10 cellular contexts compared by ENCODE assay signal in genomic region chr10:13439313-13439712, GRCh38.
DNase-seq lines count a peak whose midpoint lies in the region; ATAC-seq, FAIRE-seq and TF ChIP-seq lines count a peak whose summit lies in the region.
"Had no signal": no experiment of that assay in that cellular context is flagged by ENCODE, and none has a peak within 500 bp of the region (broad histone marks: within the 10 kb centered on the region; RNA-seq: fewer than 3 reads in every experiment).

No MANE protein-coding gene starts in this region.

- H2BK15ac ChIP-seq in H1 (ENCODE audit: low read length): peak overlapping the region; percentile 53; the same call in 1 of the 2 replicates

- H3K18ac ChIP-seq in H1 (ENCODE audit: extremely low read depth, low read length): 0 out of 2 replicates have a peak overlapping the region, but pooled peaks have one; percentile 6

- no peak overlapping the region for H2BK120ac ChIP-seq in H1 (replicated peaks; ENCODE audit: low read depth, low read length)

- H3K4me3 Mint-ChIP-seq in CD4-positive, alpha-beta memory T cell: peak overlapping the region in 7 of 8 donors; percentile 24 to 90 (median 72)

- H3K79me2 ChIP-seq in KMS-11 (ENCODE audit: insufficient read depth, low read depth): no peaks in the 10 kb centered on the region
- no peaks in the 10 kb centered on the region for H3K79me2 ChIP-seq in H1 (ENCODE audit: control insufficient read depth in 1 of 2, insufficient read depth in 2 of 2, low read length in 2 of 2)
- no peaks in the 10 kb centered on the region for H3K79me2 ChIP-seq in neural cell (replicated peaks; ENCODE audit: insufficient read depth, low read length)

- no peak overlapping the region for H3K14ac ChIP-seq in H1 (ENCODE audit: insufficient read length)

- peak overlapping the region in 1 of 7 donors; percentile 31 for H3K27ac Mint-ChIP-seq in CD4-positive, alpha-beta memory T cell

- no peaks in the 10 kb centered on the region for H3K36me3 ChIP-seq in CD4-positive, alpha-beta memory T cell (ENCODE audit: insufficient read depth, low read length)
- H3K36me3 ChIP-seq in KMS-11 (ENCODE audit: insufficient read depth) (no peaks in the 10 kb centered on the region), H1 (ENCODE audit: control insufficient read depth in 2 of 4, insufficient read depth in 4 of 4, low read length in 3 of 4) (no peaks in the 10 kb centered on the region), neural cell (ENCODE audit: insufficient read depth, low read length) (no peaks in the 10 kb centered on the region)
- H3K36me3 ChIP-seq: brain microvascular endothelial cell, upper lobe of left lung had no signal

- no peak overlapping the region for H3K9ac ChIP-seq in KMS-11
- no peak overlapping the region for H3K9ac ChIP-seq in H1 (replicated peaks in 1 of 4; ENCODE audit: extremely low read depth in 1 of 4, low read depth in 3 of 4, low read length in 3 of 4)
- H3K9ac ChIP-seq in neural cell (ENCODE audit: low read length): no peak overlapping the region

- H2BK5ac ChIP-seq in H1 (ENCODE audit: low read depth, low read length): peak overlapping the region; percentile 31; the same call in 1 of the 2 replicates

- H4K91ac ChIP-seq in H1 (replicated peaks; ENCODE audit: insufficient read length, low read length): no peak overlapping the region

- peaks cover 40 to 45% of the 10 kb centered on the region in 2 donors for H3K27me3 Mint-ChIP-seq in CD4-positive, alpha-beta memory T cell

- H3K4me2 ChIP-seq in KMS-11: peak overlapping the region; percentile 82
- H3K4me2 ChIP-seq in H1 (ENCODE audit: insufficient read depth in 1 of 2, low read depth in 2 of 2, low read length in 2 of 2): peak overlapping the region; percentile 83 to 96
- H3K4me2 ChIP-seq in neural cell (ENCODE audit: low read length): no peak overlapping the region

- H3K4me3 ChIP-seq in CD4-positive, alpha-beta memory T cell (ENCODE audit: low read length in 2 of 2): no peak overlapping the region
- H3K4me3 ChIP-seq in KMS-11 (IDR thresholded peaks at IDR 0.05; ENCODE audit: insufficient read depth, low read depth, low read length) (no peak overlapping the region), H1 (ENCODE audit: extremely low read depth in 1 of 4, insufficient read depth in 2 of 4, low read depth in 3 of 4, low read length in 4 of 4) (peak overlapping the region; percentile 33 to 61 (median 54); a peak in 7 of 8 replicates), neural cell (ENCODE audit: low read length) (peak overlapping the region; percentile 53)

- WGBS in H1 (ENCODE audit: extremely low coverage in 1 of 2, insufficient coverage in 1 of 2, insufficient read length in 1 of 2, insufficient replicate concordance in 2 of 2, low coverage in 1 of 2, low lambda C conversion rate in 2 of 2, missing lambda C conversion rate in 1 of 2), 2 experiments: 65% methylated on average over 6 of the region's 6 CpGs; no CpG with 5 or more reads in 1 of the 2 experiments

- no peak overlapping the region for H3K4ac ChIP-seq in H1 (replicated peaks; ENCODE audit: insufficient read length, low read depth, low read length)

- intact Hi-C loops in CD4-positive, alpha-beta memory T cell (cut with micrococcal nuclease): no loop called here

- no peak overlapping the region for H3K56ac ChIP-seq in H1 (replicated peaks; ENCODE audit: insufficient read length, low read depth, low read length)

- CTCF ChIA-PET in CD4-positive, alpha-beta memory T cell (lab: Charles Lee; ENCODE audit: partially characterized antibody): interaction anchor here (1.1 to 4.9 kb wide), 10 partner anchors 10 to 258 kb away, joined by 3 to 61 read pairs (median 6); no protein-coding TSS in a partner anchor
- CTCF ChIA-PET in H1 (lab: Charles Lee; ENCODE audit: partially characterized antibody): interaction anchor here (0.7 to 10.7 kb wide), 24 partner anchors 8 to 147 kb away, joined by 3 to 147 read pairs (median 7); partner anchors contain the start of gene PRPF18

- no peaks in the 10 kb centered on the region for H4K20me1 ChIP-seq in KMS-11 (ENCODE audit: insufficient read depth)
- no peaks in the 10 kb centered on the region for H4K20me1 ChIP-seq in H1 (replicated peaks in 1 of 2; ENCODE audit: control insufficient read depth in 1 of 2, insufficient read depth in 2 of 2, low read length in 2 of 2)
- H4K20me1 ChIP-seq in neural cell (ENCODE audit: insufficient read depth): no peaks in the 10 kb centered on the region

- H3K4me1 Mint-ChIP-seq in CD4-positive, alpha-beta memory T cell: peaks cover 8 to 13% (median 10%) of the 10 kb centered on the region in 4 donors

- peaks cover 15% of the 10 kb centered on the region for H3K4me1 ChIP-seq in CD4-positive, alpha-beta memory T cell (ENCODE audit: insufficient read depth, low read length)
- H3K4me1 ChIP-seq in KMS-11 (ENCODE audit: low read depth, poor library complexity, severe bottlenecking) (peaks cover 3% of the 10 kb centered on the region), H1 (replicated peaks in 1 of 4; ENCODE audit: control insufficient read depth in 3 of 4, insufficient read depth in 4 of 4, low read length in 3 of 4) (peaks cover 3 to 7% (median 5%) of the 10 kb centered on the region in 4 experiments; a peak in 6 of 7 replicates)

- TF ChIP-seq CTCF in KMS-11 (conservative IDR thresholded peaks at IDR 0.05; ENCODE audit: low read depth, low read length) (no peak), H1 (IDR thresholded peaks at IDR 0.05; ENCODE audit: control extremely low read depth in 1 of 3, insufficient read depth in 1 of 3, low read depth in 1 of 3, low read length in 3 of 3) (no peak), neural cell (IDR thresholded peaks at IDR 0.05; ENCODE audit: poor library complexity, severe bottlenecking) (no peak), GM20000 (IDR thresholded peaks at IDR 0.05; ENCODE audit: extremely low read depth, missing control alignments) (no peak)

- H2AFZ ChIP-seq in KMS-11 (ENCODE audit: low read depth) (peak overlapping the region; percentile 88), H1 (ENCODE audit: low read length) (peak overlapping the region; percentile 79; the same call in 1 of the 2 replicates), neural cell (ENCODE audit: low read depth, low read length) (no peak overlapping the region)

- no peak overlapping the region for H3K23ac ChIP-seq in H1 (ENCODE audit: insufficient read length)

- no peaks in the 10 kb centered on the region for H3F3A ChIP-seq in neural cell (ENCODE audit: insufficient read depth, low read length, poor library complexity, severe bottlenecking)

- TF ChIP-seq EP300 in H1 (IDR thresholded peaks at IDR 0.05; ENCODE audit: borderline replicate concordance in 1 of 2, low read depth in 2 of 2, low read length in 2 of 2): no peak
- TF ChIP-seq EP300 in neural cell (conservative IDR thresholded peaks at IDR 0.05; ENCODE audit: poor library complexity, severe bottlenecking): no peak

- TF ChIP-seq POLR2A in H1 (IDR thresholded peaks at IDR 0.05; ENCODE audit: control extremely low read depth in 1 of 2, low read depth in 2 of 2, low read length in 2 of 2): no peak

- no peak overlapping the region for H3K27ac ChIP-seq in CD4-positive, alpha-beta memory T cell (ENCODE audit: low read depth, low read length)
- H3K27ac ChIP-seq in KMS-11: no peak overlapping the region
- no peak overlapping the region for H3K27ac ChIP-seq in H1 (ENCODE audit: low read depth, low read length)
- H3K27ac ChIP-seq in neural cell (ENCODE audit: low read length): no peak overlapping the region
- H3K27ac ChIP-seq: brain microvascular endothelial cell, upper lobe of left lung had no signal

- no peak for DNase-seq in CD4-positive, alpha-beta memory T cell
- no peak for DNase-seq in H1 (ENCODE audit: low read depth in 1 of 2, low spot score in 2 of 2)
- no peak for DNase-seq in GM20000 (ENCODE audit: low spot score)
- DNase-seq in NCI-H69 (lab: John Stamatoyannopoulos, UW): no peak
- DNase-seq: brain microvascular endothelial cell; NK-92 treated with Interleukin-12 subunit alpha and Interleukin-12 subunit beta, amount 100 ng/mL, for 24 hours had no signal

- no peak overlapping the region; the same call in 1 of the 2 replicates for H2AK5ac ChIP-seq in H1 (ENCODE audit: low read depth, low read length)

- H4K8ac ChIP-seq in H1 (ENCODE audit: extremely low read depth, insufficient read depth, low read length): no peak overlapping the region

- no peak for TF ChIP-seq RAD21 in H1 (IDR thresholded peaks at IDR 0.05 in 1 of 2, conservative IDR thresholded peaks at IDR 0.05 in 1 of 2; ENCODE audit: low read depth in 2 of 2, low read length in 2 of 2)
- TF ChIP-seq RAD21 in neural cell (conservative IDR thresholded peaks at IDR 0.05): no peak

- peaks cover 30% of the 10 kb centered on the region for H3K27me3 ChIP-seq in CD4-positive, alpha-beta memory T cell (ENCODE audit: insufficient read depth, low read length)
- H3K27me3 ChIP-seq in KMS-11 (ENCODE audit: insufficient read depth, low read depth) (no peaks in the 10 kb centered on the region), H1 (replicated peaks in 1 of 4; ENCODE audit: control insufficient read depth in 3 of 4, extremely low read depth in 1 of 4, insufficient read depth in 3 of 4, low read length in 3 of 4) (peaks cover 7 to 23% (median 19%) of the 10 kb centered on the region in 4 experiments), neural cell (ENCODE audit: insufficient read depth, low read depth, low read length) (peaks cover 18% of the 10 kb centered on the region)

- ATAC-seq in HG03521 (IDR thresholded peaks at IDR 0.05; ENCODE audit: unreplicated experiment): no peak

- 0 out of 2 replicates have a peak overlapping the region, but pooled peaks have one; percentile 77 for H2BK12ac ChIP-seq in H1 (ENCODE audit: low read depth, low read length)

- no peak for FAIRE-seq in H1 (lab: Jason Lieb, UNC)

- H3K23me2 ChIP-seq in H1 (ENCODE audit: low read depth, low read length): peaks cover 10% of the 10 kb centered on the region

- no peaks in the 10 kb centered on the region for H3K36me3 Mint-ChIP-seq in CD4-positive, alpha-beta memory T cell

- H3K9me3 ChIP-seq in CD4-positive, alpha-beta memory T cell (ENCODE audit: control insufficient read depth in 1 of 2, low read length in 2 of 2): no peaks in the 10 kb centered on the region
- no peaks in the 10 kb centered on the region for H3K9me3 ChIP-seq in H1 (ENCODE audit: insufficient read depth in 2 of 2, low read depth in 1 of 2, low read length in 1 of 2)
- H3K9me3 ChIP-seq in neural cell (ENCODE audit: low read length): no peaks in the 10 kb centered on the region
- H3K9me3 ChIP-seq: upper lobe of left lung had no signal

- no peaks in the 10 kb centered on the region for H3K9me2 ChIP-seq in neural cell (ENCODE audit: insufficient read depth, low read length)

- peaks cover 0 to 3% (median 0%) of the 10 kb centered on the region in 8 donors for H3K9me3 Mint-ChIP-seq in CD4-positive, alpha-beta memory T cell

- H2BK20ac ChIP-seq in H1 (ENCODE audit: low read length): no peak overlapping the region

- no peaks in the 10 kb centered on the region for H3K79me1 ChIP-seq in H1 (ENCODE audit: low read depth, low read length)

- H4K5ac ChIP-seq in H1 (ENCODE audit: insufficient read length, low read depth, low read length): no peak overlapping the region

- POLR2A ChIA-PET in CD4-positive, alpha-beta memory T cell (lab: Charles Lee; ENCODE audit: partially characterized antibody): interaction anchor here (1.7 kb wide), 1 partner anchor 91 kb away, joined by 4 read pairs; the partner anchor contains the start of gene SEPHS1
- POLR2A ChIA-PET in H1 (lab: Charles Lee; ENCODE audit: partially characterized antibody): interaction anchor here (1.0 to 2.2 kb wide), 3 partner anchors 15 to 88 kb away, joined by 3 to 9 read pairs (median 4); no protein-coding TSS in a partner anchor

Comparison
In these comparisons a context has a peak if more than half of its experiments do, and no peak if none do; other contexts are left out.
1. H3K4me3 ChIP-seq: peak in H1 (4 of 4) and neural cell (single experiment); none in CD4-positive, alpha-beta memory T cell (0 of 2) and KMS-11 (single experiment).